Comparison of ENCODE assay signal across 8 cellular contexts in genomic region chr2:100780203-100781008, GRCh38. TPM values are rescaled to one million over a fixed set of nuclear protein-coding genes. Genes with fewer than 3 reads are reported as not detected.
DNase-seq lines count a peak whose midpoint lies in the region; ATAC-seq and TF ChIP-seq lines count a peak whose summit lies in the region.
"Had no signal": no experiment of that assay in that cellular context is flagged by ENCODE, and none has a peak within 500 bp of the region (broad histone marks: within the 10 kb centered on the region; RNA-seq: fewer than 3 reads in every experiment).

No MANE protein-coding gene starts in this region.

- H3K27ac ChIP-seq in GM23338 (ENCODE audit: low read depth) = no peak overlapping the region

- no peak for TF ChIP-seq CTCF in type B pancreatic cell (conservative IDR thresholded peaks at IDR 0.05)
- TF ChIP-seq CTCF in GM23338 (conservative IDR thresholded peaks at IDR 0.05; ENCODE audit: low read depth in 2 of 2) = no peak

- no peaks in the 10 kb centered on the region for H3K36me3 ChIP-seq in GM23338 (ENCODE audit: insufficient read depth)

- H3K9me2 ChIP-seq in GM23338 (ENCODE audit: insufficient read depth) = no peaks in the 10 kb centered on the region

- H3K4me1 Mint-ChIP-seq in type B pancreatic cell (ENCODE audit: unreplicated experiment) = peaks cover 10% of the 10 kb centered on the region
- peaks cover 17% of the 10 kb centered on the region for H3K4me1 Mint-ChIP-seq in GM23338

- no peaks in the 10 kb centered on the region for H3K27me3 Mint-ChIP-seq in type B pancreatic cell
- peaks cover 12% of the 10 kb centered on the region for H3K27me3 Mint-ChIP-seq in GM23338 (ENCODE audit: insufficient read depth, low read depth, poor library complexity)

- DNase-seq in LoVo (ENCODE audit: low spot score) (peak; percentile 12), amniotic epithelial cell (ENCODE audit: low read depth) (peak; percentile 96), islet precursor cell (peak; percentile 67), type B pancreatic cell (ENCODE audit: extremely low spot score, unreplicated experiment) (no peak), T-helper 1 cell (no peak), DMS79 (lab: John Stamatoyannopoulos, UW) (no peak), GM23338 (ENCODE audit: low spot score) (no peak)
- DNase-seq: NCI-H1417 had no signal

- H3K36me3 Mint-ChIP-seq in type B pancreatic cell (no peaks in the 10 kb centered on the region), GM23338 (ENCODE audit: low read depth) (no peaks in the 10 kb centered on the region; the same call in 2 of the 3 replicates)

- H3K27ac Mint-ChIP-seq in type B pancreatic cell (peak overlapping the region; percentile 65), GM23338 (no peak overlapping the region)

- H3K9me3 Mint-ChIP-seq in type B pancreatic cell (no peaks in the 10 kb centered on the region), GM23338 (no peaks in the 10 kb centered on the region)

- no peaks in the 10 kb centered on the region for H4K20me1 ChIP-seq in GM23338 (replicated peaks; ENCODE audit: insufficient read depth)

- no peak overlapping the region for H2AFZ ChIP-seq in GM23338

- no peaks in the 10 kb centered on the region; the same call in 1 of the 2 replicates for H3K4me1 ChIP-seq in GM23338 (ENCODE audit: insufficient read depth)

- no peak overlapping the region for H3K4me2 ChIP-seq in GM23338

- ATAC-seq in GM23338 = no peak

- H3K4me3 Mint-ChIP-seq in type B pancreatic cell (no peak overlapping the region), GM23338 (no peak overlapping the region)

- no peak overlapping the region for H3K4me3 ChIP-seq in GM23338

- no peaks in the 10 kb centered on the region for H3K79me2 ChIP-seq in GM23338 (replicated peaks; ENCODE audit: insufficient read depth)

- no peaks in the 10 kb centered on the region for H3K27me3 ChIP-seq in GM23338 (ENCODE audit: insufficient read depth)

- H3F3A ChIP-seq in GM23338 (replicated peaks; ENCODE audit: low read depth) = no peaks in the 10 kb centered on the region

TF ChIP-seq in GM23338, 12 proteins besides CTCF, POLR2A, EP300 and RAD21:
- no peak for TF ChIP-seq JUNB (IDR thresholded peaks at IDR 0.05; ENCODE audit: unreplicated experiment)
- TF ChIP-seq, protein P1, sequence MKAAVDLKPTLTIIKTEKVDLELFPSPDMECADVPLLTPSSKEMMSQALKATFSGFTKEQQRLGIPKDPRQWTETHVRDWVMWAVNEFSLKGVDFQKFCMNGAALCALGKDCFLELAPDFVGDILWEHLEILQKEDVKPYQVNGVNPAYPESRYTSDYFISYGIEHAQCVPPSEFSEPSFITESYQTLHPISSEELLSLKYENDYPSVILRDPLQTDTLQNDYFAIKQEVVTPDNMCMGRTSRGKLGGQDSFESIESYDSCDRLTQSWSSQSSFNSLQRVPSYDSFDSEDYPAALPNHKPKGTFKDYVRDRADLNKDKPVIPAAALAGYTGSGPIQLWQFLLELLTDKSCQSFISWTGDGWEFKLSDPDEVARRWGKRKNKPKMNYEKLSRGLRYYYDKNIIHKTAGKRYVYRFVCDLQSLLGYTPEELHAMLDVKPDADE (IDR thresholded peaks at IDR 0.05) = no peak
- no peak for TF ChIP-seq CREB1 (CRISPR knock-in tag; IDR thresholded peaks at IDR 0.05; ENCODE audit: low read depth)
- TF ChIP-seq POLR2AphosphoS5 (IDR thresholded peaks at IDR 0.05; ENCODE audit: low read depth) = no peak
- TF ChIP-seq STAT1 (IDR thresholded peaks at IDR 0.05; ENCODE audit: unreplicated experiment) = no peak
- TF ChIP-seq ZNF114 (CRISPR knock-in tag; IDR thresholded peaks at IDR 0.05) = no peak
- no peak for TF ChIP-seq ZNF331 (CRISPR knock-in tag; IDR thresholded peaks at IDR 0.05; ENCODE audit: low read depth)
- TF ChIP-seq EZH2 (IDR thresholded peaks at IDR 0.05; ENCODE audit: low read depth, unreplicated experiment) = no peak
- TF ChIP-seq, protein P2, sequence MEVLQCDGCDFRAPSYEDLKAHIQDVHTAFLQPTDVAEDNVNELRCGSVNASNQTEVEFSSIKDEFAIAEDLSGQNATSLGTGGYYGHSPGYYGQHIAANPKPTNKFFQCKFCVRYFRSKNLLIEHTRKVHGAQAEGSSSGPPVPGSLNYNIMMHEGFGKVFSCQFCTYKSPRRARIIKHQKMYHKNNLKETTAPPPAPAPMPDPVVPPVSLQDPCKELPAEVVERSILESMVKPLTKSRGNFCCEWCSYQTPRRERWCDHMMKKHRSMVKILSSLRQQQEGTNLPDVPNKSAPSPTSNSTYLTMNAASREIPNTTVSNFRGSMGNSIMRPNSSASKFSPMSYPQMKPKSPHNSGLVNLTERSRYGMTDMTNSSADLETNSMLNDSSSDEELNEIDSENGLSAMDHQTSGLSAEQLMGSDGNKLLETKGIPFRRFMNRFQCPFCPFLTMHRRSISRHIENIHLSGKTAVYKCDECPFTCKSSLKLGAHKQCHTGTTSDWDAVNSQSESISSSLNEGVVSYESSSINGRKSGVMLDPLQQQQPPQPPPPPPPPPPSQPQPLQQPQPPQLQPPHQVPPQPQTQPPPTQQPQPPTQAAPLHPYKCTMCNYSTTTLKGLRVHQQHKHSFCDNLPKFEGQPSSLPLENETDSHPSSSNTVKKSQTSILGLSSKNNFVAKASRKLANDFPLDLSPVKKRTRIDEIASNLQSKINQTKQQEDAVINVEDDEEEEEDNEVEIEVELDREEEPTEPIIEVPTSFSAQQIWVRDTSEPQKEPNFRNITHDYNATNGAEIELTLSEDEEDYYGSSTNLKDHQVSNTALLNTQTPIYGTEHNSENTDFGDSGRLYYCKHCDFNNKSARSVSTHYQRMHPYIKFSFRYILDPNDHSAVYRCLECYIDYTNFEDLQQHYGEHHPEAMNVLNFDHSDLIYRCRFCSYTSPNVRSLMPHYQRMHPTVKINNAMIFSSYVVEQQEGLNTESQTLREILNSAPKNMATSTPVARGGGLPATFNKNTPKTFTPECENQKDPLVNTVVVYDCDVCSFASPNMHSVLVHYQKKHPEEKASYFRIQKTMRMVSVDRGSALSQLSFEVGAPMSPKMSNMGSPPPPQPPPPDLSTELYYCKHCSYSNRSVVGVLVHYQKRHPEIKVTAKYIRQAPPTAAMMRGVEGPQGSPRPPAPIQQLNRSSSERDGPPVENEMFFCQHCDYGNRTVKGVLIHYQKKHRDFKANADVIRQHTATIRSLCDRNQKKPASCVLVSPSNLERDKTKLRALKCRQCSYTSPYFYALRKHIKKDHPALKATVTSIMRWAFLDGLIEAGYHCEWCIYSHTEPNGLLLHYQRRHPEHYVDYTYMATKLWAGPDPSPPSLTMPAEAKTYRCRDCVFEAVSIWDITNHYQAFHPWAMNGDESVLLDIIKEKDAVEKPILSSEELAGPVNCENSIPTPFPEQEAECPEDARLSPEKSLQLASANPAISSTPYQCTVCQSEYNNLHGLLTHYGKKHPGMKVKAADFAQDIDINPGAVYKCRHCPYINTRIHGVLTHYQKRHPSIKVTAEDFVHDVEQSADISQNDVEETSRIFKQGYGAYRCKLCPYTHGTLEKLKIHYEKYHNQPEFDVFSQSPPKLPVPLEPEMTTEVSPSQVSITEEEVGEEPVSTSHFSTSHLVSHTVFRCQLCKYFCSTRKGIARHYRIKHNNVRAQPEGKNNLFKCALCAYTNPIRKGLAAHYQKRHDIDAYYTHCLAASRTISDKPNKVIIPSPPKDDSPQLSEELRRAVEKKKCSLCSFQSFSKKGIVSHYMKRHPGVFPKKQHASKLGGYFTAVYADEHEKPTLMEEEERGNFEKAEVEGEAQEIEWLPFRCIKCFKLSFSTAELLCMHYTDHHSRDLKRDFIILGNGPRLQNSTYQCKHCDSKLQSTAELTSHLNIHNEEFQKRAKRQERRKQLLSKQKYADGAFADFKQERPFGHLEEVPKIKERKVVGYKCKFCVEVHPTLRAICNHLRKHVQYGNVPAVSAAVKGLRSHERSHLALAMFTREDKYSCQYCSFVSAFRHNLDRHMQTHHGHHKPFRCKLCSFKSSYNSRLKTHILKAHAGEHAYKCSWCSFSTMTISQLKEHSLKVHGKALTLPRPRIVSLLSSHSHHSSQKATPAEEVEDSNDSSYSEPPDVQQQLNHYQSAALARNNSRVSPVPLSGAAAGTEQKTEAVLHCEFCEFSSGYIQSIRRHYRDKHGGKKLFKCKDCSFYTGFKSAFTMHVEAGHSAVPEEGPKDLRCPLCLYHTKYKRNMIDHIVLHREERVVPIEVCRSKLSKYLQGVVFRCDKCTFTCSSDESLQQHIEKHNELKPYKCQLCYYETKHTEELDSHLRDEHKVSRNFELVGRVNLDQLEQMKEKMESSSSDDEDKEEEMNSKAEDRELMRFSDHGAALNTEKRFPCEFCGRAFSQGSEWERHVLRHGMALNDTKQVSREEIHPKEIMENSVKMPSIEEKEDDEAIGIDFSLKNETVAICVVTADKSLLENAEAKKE (CRISPR knock-in tag; IDR thresholded peaks at IDR 0.05) = no peak
- no peak for TF ChIP-seq NANOG (IDR thresholded peaks at IDR 0.05; ENCODE audit: borderline replicate concordance)
- TF ChIP-seq, protein P3, sequence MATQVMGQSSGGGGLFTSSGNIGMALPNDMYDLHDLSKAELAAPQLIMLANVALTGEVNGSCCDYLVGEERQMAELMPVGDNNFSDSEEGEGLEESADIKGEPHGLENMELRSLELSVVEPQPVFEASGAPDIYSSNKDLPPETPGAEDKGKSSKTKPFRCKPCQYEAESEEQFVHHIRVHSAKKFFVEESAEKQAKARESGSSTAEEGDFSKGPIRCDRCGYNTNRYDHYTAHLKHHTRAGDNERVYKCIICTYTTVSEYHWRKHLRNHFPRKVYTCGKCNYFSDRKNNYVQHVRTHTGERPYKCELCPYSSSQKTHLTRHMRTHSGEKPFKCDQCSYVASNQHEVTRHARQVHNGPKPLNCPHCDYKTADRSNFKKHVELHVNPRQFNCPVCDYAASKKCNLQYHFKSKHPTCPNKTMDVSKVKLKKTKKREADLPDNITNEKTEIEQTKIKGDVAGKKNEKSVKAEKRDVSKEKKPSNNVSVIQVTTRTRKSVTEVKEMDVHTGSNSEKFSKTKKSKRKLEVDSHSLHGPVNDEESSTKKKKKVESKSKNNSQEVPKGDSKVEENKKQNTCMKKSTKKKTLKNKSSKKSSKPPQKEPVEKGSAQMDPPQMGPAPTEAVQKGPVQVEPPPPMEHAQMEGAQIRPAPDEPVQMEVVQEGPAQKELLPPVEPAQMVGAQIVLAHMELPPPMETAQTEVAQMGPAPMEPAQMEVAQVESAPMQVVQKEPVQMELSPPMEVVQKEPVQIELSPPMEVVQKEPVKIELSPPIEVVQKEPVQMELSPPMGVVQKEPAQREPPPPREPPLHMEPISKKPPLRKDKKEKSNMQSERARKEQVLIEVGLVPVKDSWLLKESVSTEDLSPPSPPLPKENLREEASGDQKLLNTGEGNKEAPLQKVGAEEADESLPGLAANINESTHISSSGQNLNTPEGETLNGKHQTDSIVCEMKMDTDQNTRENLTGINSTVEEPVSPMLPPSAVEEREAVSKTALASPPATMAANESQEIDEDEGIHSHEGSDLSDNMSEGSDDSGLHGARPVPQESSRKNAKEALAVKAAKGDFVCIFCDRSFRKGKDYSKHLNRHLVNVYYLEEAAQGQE (IDR thresholded peaks at IDR 0.05; ENCODE audit: unreplicated experiment) = no peak
- TF ChIP-seq EZH2phosphoT487 (IDR thresholded peaks at IDR 0.05; ENCODE audit: unreplicated experiment) = no peak

RNA-seq across cellular contexts. Expression of gene NPAS2, which starts 39.5 kb away (rescaled TPM):
- 10.7 and 25.7 TPM in 2 replicates for total RNA-seq in type B pancreatic cell (ENCODE audit: low replicate concordance)
- total RNA-seq in GM23338 (2014; rRNA removed; shearing (Covaris generic)) = 0.56 and 0.58 TPM in 2 replicates
- polyA plus RNA-seq in GM23338 (2016; fragmentation: Nextera tagmentation; extraction: Ambion mirVana) = 1.0 and 1.1 TPM in 2 replicates

Comparison
In these comparisons a context has a peak if more than half of its experiments do, and no peak if none do; other contexts are left out.
1. DNase-seq: peak in LoVo (single experiment), amniotic epithelial cell (single experiment) and islet precursor cell (single experiment); none in type B pancreatic cell (single experiment), T-helper 1 cell (0 of 5), DMS79 (single experiment) and GM23338 (single experiment).